11 cellular contexts compared by ENCODE assay signal in genomic region chr7:116315803-116316202, GRCh38.
DNase-seq lines count a peak whose midpoint lies in the region; ATAC-seq and TF ChIP-seq lines count a peak whose summit lies in the region.
"Had no signal": no experiment of that assay in that cellular context is flagged by ENCODE, and none has a peak within 500 bp of the region (broad histone marks: within the 10 kb centered on the region; RNA-seq: fewer than 3 reads in every experiment).

No MANE protein-coding gene starts in this region.

- H3K36me3 Mint-ChIP-seq in memory B cell, result no peaks in the 10 kb centered on the region
- H3K36me3 Mint-ChIP-seq: CD8-positive, alpha-beta T cell had no signal

- peak; percentile 30 for ATAC-seq in GM21515 (IDR thresholded peaks at IDR 0.05; ENCODE audit: unreplicated experiment)
- peak; percentile 27 for ATAC-seq in HG03565 (IDR thresholded peaks at IDR 0.05; ENCODE audit: unreplicated experiment)
- ATAC-seq in memory B cell (ENCODE audit: low read depth), result peak; percentile 83
- ATAC-seq: CD8-positive, alpha-beta T cell; T-helper 17 cell had no signal

- no peaks in the 10 kb centered on the region for H3K27me3 Mint-ChIP-seq in memory B cell

- H3K4me1 Mint-ChIP-seq in memory B cell, result peaks cover 15% of the 10 kb centered on the region
- H3K4me1 Mint-ChIP-seq: T-helper 17 cell had no signal

- H3K27me3 ChIP-seq in WERI-Rb-1 (ENCODE audit: insufficient read depth, low read depth, severe bottlenecking), result peaks cover 20% of the 10 kb centered on the region

- no peak overlapping the region for H3K4me3 ChIP-seq in WERI-Rb-1 (ENCODE audit: low read depth, low read length)

- no peak overlapping the region for H3K27ac Mint-ChIP-seq in memory B cell
- H3K27ac Mint-ChIP-seq: CD8-positive, alpha-beta T cell; T-helper 17 cell had no signal

- no peak overlapping the region for H3K27ac ChIP-seq in WERI-Rb-1

- in situ Hi-C loops in GM13977 (cut with MboI; ENCODE audit: low pct_unique_long_range_greater_than_20kb, low sequenced_read_pairs, unreplicated experiment), result no loop called here

- TF ChIP-seq CTCF in GM13977 (IDR thresholded peaks at IDR 0.05; ENCODE audit: extremely low read depth, insufficient read depth, missing control alignments) (no peak), WERI-Rb-1 (IDR thresholded peaks at IDR 0.05; ENCODE audit: low read depth, low read length) (no peak)

- no peaks in the 10 kb centered on the region for H3K9me3 Mint-ChIP-seq in memory B cell
- H3K9me3 Mint-ChIP-seq: CD8-positive, alpha-beta T cell had no signal

- DNase-seq in GM13977 (ENCODE audit: low spot score), result peak; percentile 6
- peak in 1 of 2 donors; percentile 2 for DNase-seq in memory B cell (ENCODE audit: low spot score in 2 of 2)
- DNase-seq in activated CD4-positive, alpha-beta T cell treated with anti-CD3 and anti-CD28 coated beads for 1 hour, result no peak
- no peak for DNase-seq in WERI-Rb-1
- no peak for DNase-seq in HK-2 (ENCODE audit: unreplicated experiment)
- DNase-seq in NCI-H2171 (lab: John Stamatoyannopoulos, UW), result no peak
- DNase-seq: CD8-positive, alpha-beta T cell; NK-92 treated with Interleukin-12 subunit alpha and Interleukin-12 subunit beta, amount 100 ng/mL, for 24 hours; T-helper 17 cell had no signal

- peaks cover 4% of the 10 kb centered on the region for H3K9me3 ChIP-seq in WERI-Rb-1 (ENCODE audit: severe bottlenecking)

- H3K4me3 Mint-ChIP-seq in memory B cell, result no peak overlapping the region
- H3K4me3 Mint-ChIP-seq: CD8-positive, alpha-beta T cell; T-helper 17 cell had no signal

- H3K36me3 ChIP-seq in WERI-Rb-1, result no peaks in the 10 kb centered on the region

Comparison
In these comparisons a context has a peak if more than half of its experiments do, and no peak if none do; other contexts are left out.
1. ATAC-seq: peak in every context shown above with its lines; median percentile 83 in memory B cell; 30 in GM21515; 27 in HG03565.